Comparison of ENCODE assay signal across 23 cellular contexts in genomic region chr10:70331160-70331485, GRCh38. TPM values are rescaled to one million over a fixed set of nuclear protein-coding genes. Genes with fewer than 3 reads are reported as not detected.
DNase-seq lines count a peak whose midpoint lies in the region; ATAC-seq and TF ChIP-seq lines count a peak whose summit lies in the region.
"Had no signal": no experiment of that assay in that cellular context is flagged by ENCODE, and none has a peak within 500 bp of the region (broad histone marks: within the 10 kb centered on the region; RNA-seq: fewer than 3 reads in every experiment).

No MANE protein-coding gene starts in this region.

- peaks cover 6% of the 10 kb centered on the region for H3K36me3 Mint-ChIP-seq in MCF 10A (ENCODE audit: insufficient read depth, unreplicated experiment)
- peaks cover 20 to 32% of the 10 kb centered on the region in 2 donors for H3K36me3 Mint-ChIP-seq in CD14-positive monocyte

- H3K36me3 ChIP-seq in mammary epithelial cell (ENCODE audit: insufficient read depth, low read length) = no peaks in the 10 kb centered on the region
- no peaks in the 10 kb centered on the region for H3K36me3 ChIP-seq in osteoblast (ENCODE audit: insufficient read depth, low read length)
- H3K36me3 ChIP-seq: left lung, uterus had no signal

- intact Hi-C loops in MCF 10A (cut with micrococcal nuclease) = no loop called here
- intact Hi-C loops in mammary epithelial cell (cut with micrococcal nuclease) = loop anchor here (1.0 to 5.0 kb wide), 3 partner anchors 34 to 110 kb away; no protein-coding TSS in a partner anchor
- intact Hi-C loops in CD14-positive monocyte (cut with micrococcal nuclease) = loop anchor here in 1 of 2 donors (5.0 kb wide), 1 partner anchor 34 kb away; no protein-coding TSS in a partner anchor

- peaks cover 20% of the 10 kb centered on the region for H3K4me1 ChIP-seq in mammary epithelial cell (ENCODE audit: insufficient read depth, low read length)
- H3K4me1 ChIP-seq in osteoblast (ENCODE audit: insufficient read depth, low read length) = peaks cover 19% of the 10 kb centered on the region

- no peak overlapping the region for H3K9ac ChIP-seq in mammary epithelial cell (ENCODE audit: insufficient read depth, low read length)

- dilution Hi-C loops in mammary epithelial cell (cut with HindIII; ENCODE audit: low sequenced_read_pairs) = no loop called here

- H4K20me1 ChIP-seq in mammary epithelial cell (ENCODE audit: insufficient read depth, low read length) (no peaks in the 10 kb centered on the region), osteoblast (ENCODE audit: insufficient read depth, low read length) (no peaks in the 10 kb centered on the region)

- H3K27ac ChIP-seq in mammary epithelial cell (ENCODE audit: insufficient read depth, low read depth, low read length) (no peak overlapping the region), RWPE1 (peak overlapping the region; percentile 72; the same call in 1 of the 2 replicates), osteoblast (ENCODE audit: low read depth, low read length) (no peak overlapping the region)
- H3K27ac ChIP-seq: uterus had no signal

- ATAC-seq in HG02798 (IDR thresholded peaks at IDR 0.05; ENCODE audit: poor library complexity, unreplicated experiment) (no peak), HG02588 (IDR thresholded peaks at IDR 0.05; ENCODE audit: unreplicated experiment) (no peak)

- H3K9me3 Mint-ChIP-seq in MCF 10A (ENCODE audit: unreplicated experiment) = no peaks in the 10 kb centered on the region
- peaks cover 4 to 11% (median 8%) of the 10 kb centered on the region in 7 donors for H3K9me3 Mint-ChIP-seq in CD14-positive monocyte
- H3K9me3 Mint-ChIP-seq: neural crest cell had no signal

- H3K9me3 ChIP-seq in mammary epithelial cell (replicated peaks; ENCODE audit: insufficient read depth, low read length) = no peaks in the 10 kb centered on the region
- H3K9me3 ChIP-seq in osteoblast (ENCODE audit: low read depth, low read length) = no peaks in the 10 kb centered on the region
- H3K9me3 ChIP-seq: left lung, uterus had no signal

- no peak overlapping the region for H3K4me3 Mint-ChIP-seq in MCF 10A (ENCODE audit: unreplicated experiment)
- H3K4me3 Mint-ChIP-seq in CD14-positive monocyte = peak overlapping the region; percentile 59 to 84
- H3K4me3 Mint-ChIP-seq: activated T-cell treated with anti-CD3 and anti-CD28 coated beads, Interleukin-2, amount 50 U/mL, for 4 hours; brain; neural crest cell had no signal

- no TSS peak for BruUV-seq in MCF 10A (replicated peaks; lab: Mats Ljungman, UMichigan)
- BruUV-seq in mammary epithelial cell (replicated peaks; lab: Mats Ljungman, UMichigan) = no TSS peak

- H3K4me3 ChIP-seq in mammary epithelial cell (replicated peaks in 1 of 3; ENCODE audit: insufficient read depth in 1 of 3, low read depth in 2 of 3, low read length in 3 of 3) = no peak overlapping the region
- no peak overlapping the region for H3K4me3 ChIP-seq in osteoblast (ENCODE audit: insufficient read depth, low read length)
- H3K4me3 ChIP-seq: left lung, uterus had no signal

- H3K4me2 ChIP-seq in mammary epithelial cell (ENCODE audit: insufficient read depth, low read depth, low read length) = no peak overlapping the region
- H3K4me2 ChIP-seq in osteoblast (ENCODE audit: insufficient read depth, low read length) = no peak overlapping the region

- H3K27me3 ChIP-seq in mammary epithelial cell (ENCODE audit: insufficient read depth, low read length) = no peaks in the 10 kb centered on the region
- H3K27me3 ChIP-seq in osteoblast (ENCODE audit: insufficient read depth, low read length) = no peaks in the 10 kb centered on the region
- H3K27me3 ChIP-seq: uterus had no signal

- H3K27me3 Mint-ChIP-seq in MCF 10A (ENCODE audit: insufficient read depth, unreplicated experiment) (no peaks in the 10 kb centered on the region), CD14-positive monocyte (ENCODE audit: low read depth in 3 of 3) (peaks cover 66 to 89% (median 71%) of the 10 kb centered on the region in 3 donors)
- H3K27me3 Mint-ChIP-seq: progenitor cell of endocrine pancreas had no signal

- no peak for TF ChIP-seq CTCF in MCF 10A (IDR thresholded peaks at IDR 0.05; ENCODE audit: unreplicated experiment)
- no peak for TF ChIP-seq CTCF in mammary epithelial cell (conservative IDR thresholded peaks at IDR 0.05 in 1 of 2, IDR thresholded peaks at IDR 0.05 in 1 of 2; ENCODE audit: extremely low read depth in 1 of 2, insufficient read depth in 1 of 2, low read depth in 1 of 2, low read length in 2 of 2)
- no peak for TF ChIP-seq CTCF in CD14-positive monocyte (IDR thresholded peaks at IDR 0.05)
- TF ChIP-seq CTCF in RWPE1 (conservative IDR thresholded peaks at IDR 0.05; ENCODE audit: low read depth) = no peak
- no peak for TF ChIP-seq CTCF in osteoblast (IDR thresholded peaks at IDR 0.05; ENCODE audit: extremely low read depth, low read depth, low read length)

- H2AFZ ChIP-seq in mammary epithelial cell (ENCODE audit: low read depth, low read length) (no peak overlapping the region), osteoblast (ENCODE audit: low read length) (peak overlapping the region; percentile 67)

- in situ Hi-C loops in mammary epithelial cell (cut with MboI; ENCODE audit: low sequenced_read_pairs in 2 of 2) = no loop called here

- H3K4me1 Mint-ChIP-seq in MCF 10A (ENCODE audit: insufficient read depth, unreplicated experiment) = peaks cover 19% of the 10 kb centered on the region
- H3K4me1 Mint-ChIP-seq in CD14-positive monocyte = peaks cover 52% of the 10 kb centered on the region

- no peaks in the 10 kb centered on the region for H3K79me2 ChIP-seq in mammary epithelial cell (ENCODE audit: insufficient read depth, low read length)
- no peaks in the 10 kb centered on the region for H3K79me2 ChIP-seq in osteoblast (ENCODE audit: insufficient read depth, low read length)

- 70% methylated on average over 1 of the region's 2 CpGs for WGBS in mammary epithelial cell (ENCODE audit: low coverage, missing lambda C conversion rate)

- CTCF ChIA-PET in MCF 10A (lab: Yijun Ruan, JAX) (interaction anchor here (1.1 kb wide), 1 partner anchor 103 kb away, joined by 3 read pairs; no protein-coding TSS in a partner anchor), mammary epithelial cell (lab: Charles Lee; ENCODE audit: low non-redundant PET) (no interaction called here), RWPE1 (lab: Yijun Ruan, JAX) (interaction anchor here (1.5 kb wide), 1 partner anchor 33 kb away, joined by 3 read pairs; no protein-coding TSS in a partner anchor)

- POLR2A ChIA-PET in MCF 10A (lab: Yijun Ruan, JAX) (interaction anchor here (0.6 to 2.1 kb wide), 3 partner anchors 15 to 99 kb away, joined by 3 to 11 read pairs (median 3); partner anchors contain the start of gene PPA1), RWPE1 (lab: Yijun Ruan, JAX; ENCODE audit: low non-redundant PET) (no interaction called here)

- no peak for DNase-seq in MCF 10A (ENCODE audit: unreplicated experiment)
- DNase-seq in mammary epithelial cell = no peak
- DNase-seq in CD14-positive monocyte (ENCODE audit: low spot score) = no peak
- no peak for DNase-seq in RWPE1 (ENCODE audit: low spot score)
- DNase-seq in osteoblast (ENCODE audit: insufficient read length, low spot score, missing footprints) = no peak
- no peak for DNase-seq in NCI-H1092 (lab: John Stamatoyannopoulos, UW)
- DNase-seq: activated CD4-positive, alpha-beta T cell treated with anti-CD3 and anti-CD28 coated beads for 1 hour; activated naive CD4-positive, alpha-beta T cell; activated T-cell treated with anti-CD3 and anti-CD28 coated beads, Interleukin-2, amount 50 U/mL, for 4 hours; effector CD4-positive, alpha-beta T cell; left lung; NCI-H2227 treated with DMSO at 0.1 percent for 48 hours; Right ventricle myocardium superior; stimulated activated CD4-positive, alpha-beta T cell treated with anti-CD3 and anti-CD28 coated beads, Interleukin-2, amount 100 ng/mL, for 24 hours had no signal

- peak overlapping the region; percentile 79 for H3K27ac Mint-ChIP-seq in MCF 10A (ENCODE audit: low read depth, unreplicated experiment)
- peak overlapping the region in 6 of 7 donors; percentile 78 to 89 (median 84) for H3K27ac Mint-ChIP-seq in CD14-positive monocyte
- H3K27ac Mint-ChIP-seq: progenitor cell of endocrine pancreas had no signal

RNA-seq across cellular contexts. Expression of gene NPFFR1, which starts 47.3 kb away (rescaled TPM):
- total RNA-seq in MCF 10A (2022) (not detected in 2 replicates), mammary epithelial cell (under 1 TPM in 1 of 2 donors, not detected in 1; under 0.01 TPM), osteoblast (not detected in 2 replicates)
- polyA plus RNA-seq in mammary epithelial cell (0.01 TPM), CD14-positive monocyte (not detected)
- not detected for polyA minus RNA-seq in mammary epithelial cell
- total RNA-seq: activated CD8-positive, alpha-beta memory T cell treated with anti-CD3 and anti-CD28 coated beads for 36 hours; activated T-cell treated with anti-CD3 and anti-CD28 coated beads, Interleukin-2, amount 50 U/mL, for 4 hours; fibroblast of villous mesenchyme; neural crest cell; progenitor cell of endocrine pancreas had no signal
- polyA plus RNA-seq: BJ had no signal

RNA-seq across cellular contexts. Expression of gene LRRC20, which starts 51.3 kb away (rescaled TPM):
- total RNA-seq in MCF 10A (2022) = 1.1 and 1.5 TPM in 2 replicates
- total RNA-seq in mammary epithelial cell = 1 to 10 TPM; 3.0 to 9.4 TPM
- polyA plus RNA-seq in mammary epithelial cell = 14.2 TPM
- polyA minus RNA-seq in mammary epithelial cell = 2.9 TPM
- polyA plus RNA-seq in CD14-positive monocyte = 1 to 10 TPM; 1.2 to 1.3 TPM
- 8.3 and 9.1 TPM in 2 replicates for total RNA-seq in osteoblast
